In the genomic region with DNA sequence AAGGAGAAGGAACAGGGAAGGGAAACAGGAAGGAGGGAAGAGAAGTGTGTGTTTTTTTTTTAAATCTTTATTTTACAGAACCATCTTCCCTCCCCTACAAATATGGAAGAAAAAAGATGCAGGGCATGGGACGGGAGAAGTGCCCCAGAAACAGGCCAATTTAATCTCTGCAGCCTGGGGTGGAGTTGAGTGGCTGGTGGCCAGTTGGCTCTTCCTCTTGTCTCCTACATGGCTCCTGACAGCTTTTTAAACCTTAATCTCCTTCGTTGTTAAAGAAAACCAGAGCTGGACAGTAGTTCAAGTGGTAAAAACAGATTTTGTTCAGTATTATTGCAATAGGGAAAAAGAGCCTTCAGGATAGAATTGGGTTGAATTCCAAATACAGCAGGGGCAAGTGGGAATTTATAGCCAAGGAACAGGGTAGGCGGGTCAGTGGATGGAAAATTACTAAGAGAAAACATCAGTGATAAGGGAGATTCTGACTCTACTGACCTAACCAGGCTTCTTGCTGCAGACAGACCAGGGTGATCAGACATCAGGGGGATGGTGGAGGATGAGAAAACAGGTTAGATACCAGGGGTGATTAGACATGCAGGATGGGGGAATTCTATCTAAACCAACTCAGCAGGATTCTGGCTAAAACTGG, we compare ENCODE assay signal across 15 cellular contexts.
DNase-seq lines count a peak whose midpoint lies in the region; ATAC-seq and TF ChIP-seq lines count a peak whose summit lies in the region.
"Had no signal": no experiment of that assay in that cellular context is flagged by ENCODE, and none has a peak within 500 bp of the region (broad histone marks: within the 10 kb centered on the region; RNA-seq: fewer than 3 reads in every experiment).

No MANE protein-coding gene starts in this region.

- H3K79me2 ChIP-seq in neural progenitor cell (ENCODE audit: low read depth), result no peaks in the 10 kb centered on the region

- no peak overlapping the region for H3K4me2 ChIP-seq in neural progenitor cell
- H3K4me2 ChIP-seq: BLaER1 had no signal

- H3K9me3 ChIP-seq in heart right ventricle (no peaks in the 10 kb centered on the region), neural progenitor cell (ENCODE audit: low read depth) (no peaks in the 10 kb centered on the region), sigmoid colon (peaks cover 0 to 2% (median 0%) of the 10 kb centered on the region in 4 donors)
- H3K9me3 ChIP-seq: BLaER1 had no signal

- DNase-seq in Right ventricle myocardium superior, result peak; percentile 61
- DNase-seq in heart right ventricle, result no peak
- DNase-seq in cerebellar cortex (ENCODE audit: low spot score), result peak; percentile 30
- DNase-seq in neural progenitor cell (ENCODE audit: low spot score), result no peak
- DNase-seq in sigmoid colon, result no peak
- DNase-seq in NCI-H748 (lab: John Stamatoyannopoulos, UW; ENCODE audit: unreplicated experiment), result no peak
- DNase-seq in DMS114 treated with DMSO at 0.1 percent for 48 hours (lab: John Stamatoyannopoulos, UW; ENCODE audit: unreplicated experiment), result no peak
- DNase-seq: 8988T; CD4-positive, alpha-beta memory T cell; DMS79 treated with DMSO at 0.1 percent for 48 hours; GM23248; HCEC 1CT had no signal

- intact Hi-C loops in Right ventricle myocardium superior (cut with DNase I), result no loop called here
- intact Hi-C loops in heart right ventricle (cut with DNase I), result no loop called here
- intact Hi-C loops in sigmoid colon (cut with DNase I), result no loop called here

- no peak overlapping the region for H3K4me3 Mint-ChIP-seq in neural progenitor cell
- H3K4me3 Mint-ChIP-seq: CD14-positive monocyte; CD4-positive, alpha-beta memory T cell had no signal

- no peak overlapping the region for H2AFZ ChIP-seq in neural progenitor cell (replicated peaks)
- H2AFZ ChIP-seq: GM23248 had no signal

- H3K4me1 Mint-ChIP-seq in neural progenitor cell, result no peaks in the 10 kb centered on the region
- H3K4me1 Mint-ChIP-seq: CD4-positive, alpha-beta memory T cell had no signal

- no peaks in the 10 kb centered on the region for H4K20me1 ChIP-seq in neural progenitor cell (ENCODE audit: low read depth)
- H4K20me1 ChIP-seq: BLaER1 had no signal

- H3K27ac Mint-ChIP-seq in neural progenitor cell, result peak overlapping the region; percentile 4
- H3K27ac Mint-ChIP-seq: CD14-positive monocyte; CD4-positive, alpha-beta memory T cell had no signal

- 35 to 43% methylated on average over 3 of the region's 3 CpGs for WGBS in heart right ventricle, 2 donors
- WGBS in sigmoid colon, 2 donors, result 71 to 81% methylated on average over 3 of the region's 3 CpGs

- H3F3A ChIP-seq in neural progenitor cell (ENCODE audit: low read depth), result no peaks in the 10 kb centered on the region

- no peak overlapping the region for H3K4me3 ChIP-seq in heart right ventricle
- no peak overlapping the region for H3K4me3 ChIP-seq in neural progenitor cell
- no peak overlapping the region for H3K4me3 ChIP-seq in sigmoid colon
- H3K4me3 ChIP-seq: BLaER1, GM12878, GM23248 had no signal

- H3K27ac ChIP-seq in heart right ventricle, result peak overlapping the region in 1 of 10 donors; percentile 5
- no peak overlapping the region for H3K27ac ChIP-seq in neural progenitor cell
- peak overlapping the region in 3 of 4 donors; percentile 25 to 50 (median 42) for H3K27ac ChIP-seq in sigmoid colon
- H3K27ac ChIP-seq: BLaER1, GM23248 had no signal

- H3K27me3 ChIP-seq in heart right ventricle (no peaks in the 10 kb centered on the region), neural progenitor cell (no peaks in the 10 kb centered on the region), sigmoid colon (no peaks in the 10 kb centered on the region)
- H3K27me3 ChIP-seq: BLaER1 had no signal

- TF ChIP-seq CTCF in heart right ventricle (IDR thresholded peaks at IDR 0.05), result no peak
- no peak for TF ChIP-seq CTCF in neural progenitor cell (IDR thresholded peaks at IDR 0.05)
- no peak for TF ChIP-seq CTCF in sigmoid colon (IDR thresholded peaks at IDR 0.05)

- H3K9me3 Mint-ChIP-seq in neural progenitor cell, result no peaks in the 10 kb centered on the region

- ATAC-seq in Right ventricle myocardium superior (ENCODE audit: poor library complexity), result peak; percentile 57
- no peak for ATAC-seq in heart right ventricle
- ATAC-seq: GM12878 had no signal

- no peak overlapping the region for H3K9ac ChIP-seq in neural progenitor cell
- H3K9ac ChIP-seq: BLaER1, GM23248 had no signal

- H3K36me3 ChIP-seq in heart right ventricle (no peaks in the 10 kb centered on the region), neural progenitor cell (no peaks in the 10 kb centered on the region), sigmoid colon (no peaks in the 10 kb centered on the region)
- H3K36me3 ChIP-seq: BLaER1 had no signal

- H3K4me1 ChIP-seq in heart right ventricle, result peaks cover 0 to 13% (median 3%) of the 10 kb centered on the region in 9 donors
- H3K4me1 ChIP-seq in neural progenitor cell, result no peaks in the 10 kb centered on the region
- H3K4me1 ChIP-seq in sigmoid colon, result peaks cover 0 to 15% (median 14%) of the 10 kb centered on the region in 4 donors
- H3K4me1 ChIP-seq: BLaER1 had no signal

- TF ChIP-seq POLR2A in sigmoid colon (IDR thresholded peaks at IDR 0.05), result no peak

- no peak for TF ChIP-seq EP300 in sigmoid colon (IDR thresholded peaks at IDR 0.05)

- peaks cover 12% of the 10 kb centered on the region for H3K27me3 Mint-ChIP-seq in neural progenitor cell (ENCODE audit: insufficient read depth, low read depth)

- no peaks in the 10 kb centered on the region for H3K36me3 Mint-ChIP-seq in neural progenitor cell
- H3K36me3 Mint-ChIP-seq: CD14-positive monocyte had no signal

Comparison
In these comparisons a context has a peak if more than half of its experiments do, and no peak if none do; other contexts are left out.
1. DNase-seq: peak in Right ventricle myocardium superior (single experiment) and cerebellar cortex (single experiment); none in heart right ventricle (0 of 2), neural progenitor cell (single experiment), sigmoid colon (single experiment), NCI-H748 (single experiment) and DMS114 treated with DMSO at 0.1 percent for 48 hours (single experiment).